In the genomic region with DNA sequence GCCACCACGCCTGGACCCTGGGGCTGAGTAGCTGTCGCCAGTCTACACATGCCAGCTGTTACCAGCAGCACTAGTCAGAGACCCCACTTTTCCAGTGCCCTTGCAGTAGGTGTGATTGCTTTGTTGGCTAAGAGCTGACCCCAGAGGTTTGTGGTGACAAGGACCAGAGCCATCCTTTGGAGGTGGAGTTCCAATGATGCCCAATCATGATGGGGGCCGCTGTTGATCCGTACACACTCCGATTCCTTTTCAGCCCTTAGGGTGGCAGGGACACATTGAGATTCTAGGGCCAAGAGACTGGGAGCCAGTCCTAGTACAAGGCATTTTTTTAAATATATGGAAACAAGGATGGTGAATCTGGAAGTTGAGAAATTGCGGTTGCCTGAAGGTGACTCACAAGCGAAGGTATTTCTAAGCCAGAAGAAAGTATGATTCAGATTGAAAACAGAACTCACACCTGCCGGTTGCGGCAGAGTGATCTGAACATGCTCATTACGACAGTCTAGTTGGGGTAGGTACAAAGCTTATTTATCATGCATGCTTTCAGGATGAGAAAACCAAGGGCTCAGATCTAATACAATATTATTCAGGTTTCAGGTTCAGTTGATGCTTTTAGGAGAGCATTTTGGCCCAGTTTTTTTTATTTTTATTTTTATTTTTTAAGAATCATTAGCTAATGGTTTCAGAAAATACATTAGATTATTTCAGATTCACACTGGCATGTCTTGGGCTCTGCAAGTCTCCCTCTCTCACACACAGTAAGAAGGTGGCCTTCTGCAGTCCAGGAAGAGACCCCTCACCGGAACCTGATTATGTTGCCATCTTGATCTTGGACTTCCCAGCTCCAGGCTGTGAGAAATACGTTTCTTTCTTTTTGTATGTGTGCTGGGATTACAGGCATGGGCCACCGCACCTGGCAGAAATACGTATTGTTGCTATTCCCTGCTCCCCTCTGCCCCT, we compare ENCODE assay signal across 10 cellular contexts. TPM values are rescaled to one million over a fixed set of nuclear protein-coding genes. Genes with fewer than 3 reads are reported as not detected.
DNase-seq lines count a peak whose midpoint lies in the region; ATAC-seq and TF ChIP-seq lines count a peak whose summit lies in the region.
"Had no signal": no experiment of that assay in that cellular context is flagged by ENCODE, and none has a peak within 500 bp of the region (broad histone marks: within the 10 kb centered on the region; RNA-seq: fewer than 3 reads in every experiment).

No MANE protein-coding gene starts in this region.

- peaks cover 7% of the 10 kb centered on the region for H3K27me3 Mint-ChIP-seq in endothelial cell (ENCODE audit: unreplicated experiment)
- H3K27me3 Mint-ChIP-seq: activated naive CD8-positive, alpha-beta T cell had no signal

- 86 to 88% methylated on average over 10 to 14 of the region's 14 CpGs for WGBS in upper lobe of left lung, 2 donors

- no peaks in the 10 kb centered on the region for H3K9me3 ChIP-seq in upper lobe of left lung
- H3K9me3 ChIP-seq: pancreas had no signal

- peaks cover 4% of the 10 kb centered on the region for H3K36me3 Mint-ChIP-seq in endothelial cell (ENCODE audit: low read depth, unreplicated experiment)
- H3K36me3 Mint-ChIP-seq: activated naive CD8-positive, alpha-beta T cell had no signal

- ATAC-seq in GM18505 (IDR thresholded peaks at IDR 0.05; ENCODE audit: unreplicated experiment): peak; percentile 89
- peak; percentile 93 for ATAC-seq in GM21723 (IDR thresholded peaks at IDR 0.05; ENCODE audit: unreplicated experiment)
- peak; percentile 95 for ATAC-seq in foreskin keratinocyte
- ATAC-seq in upper lobe of left lung (ENCODE audit: low FRiP score in 2 of 2): no peak

- no peak overlapping the region for H3K27ac Mint-ChIP-seq in endothelial cell (ENCODE audit: unreplicated experiment)
- H3K27ac Mint-ChIP-seq: activated naive CD8-positive, alpha-beta T cell had no signal

- H3K4me1 ChIP-seq in foreskin keratinocyte (peaks cover 7% of the 10 kb centered on the region), upper lobe of left lung (no peaks in the 10 kb centered on the region)
- H3K4me1 ChIP-seq: pancreas had no signal

- H3K4me3 Mint-ChIP-seq in endothelial cell (ENCODE audit: unreplicated experiment): no peak overlapping the region
- H3K4me3 Mint-ChIP-seq: activated naive CD8-positive, alpha-beta T cell had no signal

- peak; percentile 52 for TF ChIP-seq CTCF in foreskin keratinocyte (conservative IDR thresholded peaks at IDR 0.05)
- no peak for TF ChIP-seq CTCF in endothelial cell (IDR thresholded peaks at IDR 0.05; ENCODE audit: unreplicated experiment)
- TF ChIP-seq CTCF in upper lobe of left lung (IDR thresholded peaks at IDR 0.05): no peak

- TF ChIP-seq EP300 in upper lobe of left lung (IDR thresholded peaks at IDR 0.05): no peak

- H3K27me3 ChIP-seq in foreskin keratinocyte (no peaks in the 10 kb centered on the region), upper lobe of left lung (no peaks in the 10 kb centered on the region)
- H3K27me3 ChIP-seq: pancreas had no signal

- no peaks in the 10 kb centered on the region for H3K9me3 Mint-ChIP-seq in endothelial cell (ENCODE audit: unreplicated experiment)

- H3K36me3 ChIP-seq in upper lobe of left lung: no peaks in the 10 kb centered on the region
- H3K36me3 ChIP-seq: pancreas had no signal

- H3K27ac ChIP-seq in foreskin keratinocyte (peak overlapping the region; percentile 89), upper lobe of left lung (no peak overlapping the region)
- H3K27ac ChIP-seq: pancreas had no signal

- H3K4me1 Mint-ChIP-seq in endothelial cell (ENCODE audit: unreplicated experiment): peaks cover 29% of the 10 kb centered on the region

- DNase-seq in HT1080 (ENCODE audit: low read depth): peak; percentile 94
- DNase-seq in foreskin keratinocyte: peak; percentile 89 to 94
- no peak for DNase-seq in endothelial cell (ENCODE audit: low spot score)
- no peak for DNase-seq in upper lobe of left lung
- DNase-seq in effector CD8-positive, alpha-beta T cell (lab: John Stamatoyannopoulos, UW): no peak
- DNase-seq in NCI-H1694 (lab: John Stamatoyannopoulos, UW): no peak
- DNase-seq: pancreas had no signal

- H3K4me3 ChIP-seq in upper lobe of left lung: no peak overlapping the region
- H3K4me3 ChIP-seq: pancreas had no signal

- TF ChIP-seq POLR2A in GM18505 (IDR thresholded peaks at IDR 0.05; ENCODE audit: borderline replicate concordance, extremely low read depth, insufficient read depth, insufficient read length) (no peak), upper lobe of left lung (IDR thresholded peaks at IDR 0.05) (no peak)

RNA-seq across cellular contexts. Expression of a gene that starts 43.4 kb away (rescaled TPM):
- 2.1 and 3.2 TPM in 2 replicates for total RNA-seq in HT1080 (2014; rRNA removed; shearing (Covaris generic))
- 7.0 and 8.2 TPM in 2 replicates for polyA plus RNA-seq in HT1080 (2015; cell fraction: cytosol; rRNA removed)
- 6.4 and 8.7 TPM in 2 replicates for polyA plus RNA-seq in HT1080 (2015; cell fraction: nucleus; rRNA removed)
- total RNA-seq in foreskin keratinocyte: 6.4 and 7.3 TPM in 2 replicates
- 2.5 and 3.2 TPM in 2 replicates for polyA plus RNA-seq in foreskin keratinocyte
- total RNA-seq in endothelial cell (ENCODE audit: unreplicated experiment): 22.3 TPM
- total RNA-seq in upper lobe of left lung: 10 to 100 TPM in 4 of 6 donors, 1 to 10 TPM in 2; 6.6 to 22.9 (median 11.5) TPM

Comparison
In these comparisons a context has a peak if more than half of its experiments do, and no peak if none do; other contexts are left out.
1. ATAC-seq: peak in GM18505 (single experiment), GM21723 (single experiment) and foreskin keratinocyte (single experiment); none in upper lobe of left lung (0 of 2).
2. DNase-seq: peak in HT1080 (single experiment) and foreskin keratinocyte (2 of 2); none in endothelial cell (single experiment), upper lobe of left lung (0 of 2), effector CD8-positive, alpha-beta T cell (single experiment) and NCI-H1694 (single experiment).